Comparison of ENCODE assay signal across 21 cellular contexts in genomic region chr18:48562075-48562474, GRCh38. TPM values are rescaled to one million over a fixed set of nuclear protein-coding genes. Genes with fewer than 3 reads are reported as not detected.
A peak's percentile ranks its signal among the peaks of the same experiment; 100 is the strongest.
DNase-seq lines count a peak whose midpoint lies in the region; TF ChIP-seq lines count a peak whose summit lies in the region.
"Had no signal": no experiment of that assay in that cellular context is flagged by ENCODE, and none has a peak within 500 bp of the region (broad histone marks: within the 10 kb centered on the region; RNA-seq: fewer than 3 reads in every experiment).

No MANE protein-coding gene starts in this region.

- H3F3A ChIP-seq in GM23248 (ENCODE audit: insufficient read depth) (peaks cover 18% of the 10 kb centered on the region), SK-N-SH (replicated peaks; ENCODE audit: insufficient read depth) (peaks cover 19% of the 10 kb centered on the region), smooth muscle cell (ENCODE audit: low read depth) (peaks cover 10% of the 10 kb centered on the region)

- peaks cover 11% of the 10 kb centered on the region; the same call in 1 of the 2 replicates for H3K36me3 ChIP-seq in GM23248 (ENCODE audit: low read depth)
- H3K36me3 ChIP-seq in SK-N-SH (replicated peaks in 1 of 2; ENCODE audit: control insufficient read depth in 1 of 2, insufficient read depth in 2 of 2, low read length in 1 of 2), result peaks cover 0 to 4% of the 10 kb centered on the region in 2 experiments
- H3K36me3 ChIP-seq in fibroblast of lung (ENCODE audit: control insufficient read depth, insufficient read depth, low read length), result peaks cover 2% of the 10 kb centered on the region
- H3K36me3 ChIP-seq in smooth muscle cell (ENCODE audit: low read depth), result peaks cover 4% of the 10 kb centered on the region
- H3K36me3 ChIP-seq: cardiac muscle cell, HAP-1 had no signal

- DNase-seq in GM23248 (no peak), SK-N-SH (no peak), fibroblast of lung (ENCODE audit: low read depth in 2 of 2) (no peak), smooth muscle cell (lab: John Stamatoyannopoulos, UW; ENCODE audit: unreplicated experiment) (no peak), erythroblast (lab: John Stamatoyannopoulos, UW) (no peak), NCI-H510A (lab: John Stamatoyannopoulos, UW) (no peak), RKO (ENCODE audit: low spot score) (no peak)
- DNase-seq: activated CD4-positive, alpha-beta T cell treated with anti-CD3 and anti-CD28 coated beads for 1 hour; activated naive CD4-positive, alpha-beta T cell; activated T-cell treated with anti-CD3 and anti-CD28 coated beads, Interleukin-2, amount 50 U/mL, for 4 hours; DMS 273 treated with DMSO at 0.1 percent for 48 hours; MV-4-11; naive B cell; occipital lobe; right cardiac atrium; SHP77; stimulated activated CD8-positive, alpha-beta memory T cell treated with anti-CD3 and anti-CD28 coated beads, Interleukin-4, amount 100 ng/mL, for 48 hours; T-cell had no signal

- peak; percentile 17; the same call in 1 of the 2 replicates for TF ChIP-seq RAD21 in SK-N-SH (IDR thresholded peaks at IDR 0.05; ENCODE audit: low read length)

- H3K79me2 ChIP-seq in GM23248 (ENCODE audit: insufficient read depth) (peaks cover 98% of the 10 kb centered on the region), SK-N-SH (ENCODE audit: insufficient read depth) (peaks cover 95% of the 10 kb centered on the region), fibroblast of lung (ENCODE audit: control insufficient read depth, insufficient read depth, low read length) (peaks cover 51% of the 10 kb centered on the region), smooth muscle cell (ENCODE audit: low read depth) (peaks cover 73% of the 10 kb centered on the region)

- H4K20me1 ChIP-seq in GM23248 (ENCODE audit: insufficient read depth), result peaks cover 3% of the 10 kb centered on the region; the same call in 1 of the 2 replicates
- peaks cover 46% of the 10 kb centered on the region for H4K20me1 ChIP-seq in SK-N-SH (ENCODE audit: insufficient read depth)
- no peaks in the 10 kb centered on the region for H4K20me1 ChIP-seq in fibroblast of lung (ENCODE audit: control insufficient read depth, extremely low read depth, insufficient read depth, low read length)
- peaks cover 87% of the 10 kb centered on the region for H4K20me1 ChIP-seq in smooth muscle cell (ENCODE audit: low read depth)

- H3K4me2 ChIP-seq in GM23248 (ENCODE audit: unreplicated experiment) (peak overlapping the region; percentile 66), SK-N-SH (no peak overlapping the region), fibroblast of lung (ENCODE audit: extremely low read depth, insufficient read depth, low read length) (no peak overlapping the region), smooth muscle cell (no peak overlapping the region)

- TF ChIP-seq POLR2A in erythroblast (IDR thresholded peaks at IDR 0.05; ENCODE audit: low read length), result no peak

- CTCF ChIA-PET in SK-N-SH (lab: Yijun Ruan, JAX), result no interaction called here

- in situ Hi-C loops in GM23248 (cut with MboI), result no loop called here

- no peak for TF ChIP-seq EP300 in SK-N-SH (IDR thresholded peaks at IDR 0.05; ENCODE audit: borderline replicate concordance in 1 of 2, low read depth in 1 of 2, low read length in 1 of 2)

- POLR2A ChIA-PET in SK-N-SH (lab: Yijun Ruan, JAX), result no interaction called here

- H3K4me1 ChIP-seq in GM23248 (ENCODE audit: insufficient read depth) (peaks cover 33% of the 10 kb centered on the region), SK-N-SH (ENCODE audit: control insufficient read depth in 1 of 2, insufficient read depth in 2 of 2, low read depth in 1 of 2, low read length in 1 of 2) (peaks cover 16 to 28% of the 10 kb centered on the region in 2 experiments), fibroblast of lung (ENCODE audit: control insufficient read depth, extremely low read depth, insufficient read depth, low read length) (peaks cover 10% of the 10 kb centered on the region), smooth muscle cell (ENCODE audit: low read depth) (peaks cover 10% of the 10 kb centered on the region)

- H2AFZ ChIP-seq in GM23248 (no peak overlapping the region), SK-N-SH (ENCODE audit: low read depth) (no peak overlapping the region), fibroblast of lung (ENCODE audit: low read length) (no peak overlapping the region), smooth muscle cell (ENCODE audit: low read depth) (no peak overlapping the region)

- H3K4me3 ChIP-seq in GM23248, result no peak overlapping the region
- no peak overlapping the region for H3K4me3 ChIP-seq in SK-N-SH (ENCODE audit: low read depth in 2 of 2, low read length in 1 of 2)
- no peak overlapping the region for H3K4me3 ChIP-seq in fibroblast of lung (replicated peaks in 1 of 4; ENCODE audit: control extremely low read depth in 1 of 4, insufficient read depth in 1 of 4, low read depth in 3 of 4, low read length in 4 of 4)
- H3K4me3 ChIP-seq in smooth muscle cell, result no peak overlapping the region
- H3K4me3 ChIP-seq: cardiac muscle cell, HAP-1 had no signal

- H3K9ac ChIP-seq in GM23248, result peak overlapping the region; percentile 40; the same call in 1 of the 2 replicates
- H3K9ac ChIP-seq in SK-N-SH, result no peak overlapping the region
- no peak overlapping the region for H3K9ac ChIP-seq in fibroblast of lung (ENCODE audit: insufficient read depth, low read length)
- H3K9ac ChIP-seq in smooth muscle cell (ENCODE audit: low read depth), result no peak overlapping the region

- no peaks in the 10 kb centered on the region for H3K9me2 ChIP-seq in GM23248 (ENCODE audit: insufficient read depth)
- no peaks in the 10 kb centered on the region for H3K9me2 ChIP-seq in SK-N-SH

- TF ChIP-seq CTCF in SK-N-SH (IDR thresholded peaks at IDR 0.05), result no peak
- peak in 1 of 2 donors; percentile 5 for TF ChIP-seq CTCF in fibroblast of lung (conservative IDR thresholded peaks at IDR 0.05 in 1 of 2, IDR thresholded peaks at IDR 0.05 in 1 of 2; ENCODE audit: low read depth in 1 of 2, low read length in 2 of 2)
- no peak for TF ChIP-seq CTCF in smooth muscle cell (IDR thresholded peaks at IDR 0.05; ENCODE audit: borderline replicate concordance, insufficient read depth, poor library complexity, severe bottlenecking)

- H3K27me3 ChIP-seq in GM23248 (replicated peaks; ENCODE audit: insufficient read depth), result no peaks in the 10 kb centered on the region
- H3K27me3 ChIP-seq in SK-N-SH (ENCODE audit: insufficient read depth), result no peaks in the 10 kb centered on the region
- no peaks in the 10 kb centered on the region for H3K27me3 ChIP-seq in fibroblast of lung (ENCODE audit: control insufficient read depth, insufficient read depth, low read length)
- no peaks in the 10 kb centered on the region for H3K27me3 ChIP-seq in smooth muscle cell (ENCODE audit: low read depth)
- H3K27me3 ChIP-seq: cardiac muscle cell had no signal

- peak overlapping the region; percentile 65 for H3K27ac ChIP-seq in GM23248
- H3K27ac ChIP-seq in SK-N-SH (ENCODE audit: low read depth in 2 of 2, low read length in 1 of 2), result peak overlapping the region in 1 of 2 experiments; percentile 74; a peak in 2 of 4 replicates
- H3K27ac ChIP-seq in fibroblast of lung (ENCODE audit: insufficient read depth, low read length), result peak overlapping the region; percentile 59
- H3K27ac ChIP-seq in smooth muscle cell (ENCODE audit: low read depth), result peak overlapping the region; percentile 54
- H3K27ac ChIP-seq: cardiac muscle cell, epithelial cell of prostate had no signal

- H3K9me3 ChIP-seq in GM23248 (ENCODE audit: low read depth), result no peaks in the 10 kb centered on the region
- no peaks in the 10 kb centered on the region for H3K9me3 ChIP-seq in SK-N-SH
- H3K9me3 ChIP-seq in fibroblast of lung (ENCODE audit: control insufficient read depth, insufficient read depth, low read depth, low read length), result no peaks in the 10 kb centered on the region
- H3K9me3 ChIP-seq in smooth muscle cell (replicated peaks; ENCODE audit: low read depth), result no peaks in the 10 kb centered on the region
- H3K9me3 ChIP-seq: HAP-1 had no signal

TF ChIP-seq in SK-N-SH, 30 proteins besides CTCF, POLR2A, EP300 and RAD21:
- 0 out of 2 replicates have a peak, but pooled peaks have one; percentile 13 for TF ChIP-seq RCOR1 (IDR thresholded peaks at IDR 0.05; ENCODE audit: low read length)
- no peak for TF ChIP-seq TCF12 (IDR thresholded peaks at IDR 0.05)

RNA-seq across cellular contexts. Expression of gene CTIF, which starts 23.2 kb away (rescaled TPM):
- total RNA-seq in GM23248 (2014; rRNA removed; shearing (Covaris generic)), result 46.8 and 49.2 TPM in 2 replicates
- polyA plus RNA-seq in GM23248 (2016; fragmentation: Nextera tagmentation; extraction: Ambion mirVana) (19.6 and 21.5 TPM in 2 replicates), SK-N-SH (2012; rRNA removed) (47.2 and 47.8 TPM in 2 replicates), fibroblast of lung (17.6 and 27.2 TPM in 2 replicates), smooth muscle cell (22.2 and 30.9 TPM in 2 replicates)
- polyA plus RNA-seq in SK-N-SH (2012; cell fraction: cytosol; rRNA removed), result 20.8 and 27.3 TPM in 2 replicates
- polyA plus RNA-seq in SK-N-SH (2012; cell fraction: nucleus; rRNA removed), result 157 and 177 TPM in 2 replicates
- total RNA-seq in fibroblast of lung (17.2 and 28.1 TPM in 2 replicates), smooth muscle cell (25.3 and 26.0 TPM in 2 replicates)
- 39.4 and 61.5 TPM in 2 replicates for polyA plus RNA-seq in fibroblast of lung (2012)
- polyA minus RNA-seq in fibroblast of lung (ENCODE audit: low replicate concordance), result 102 and 197 TPM in 2 replicates
